19 cellular contexts compared by ENCODE assay signal in genomic region chr19:50696065-50696425, GRCh38. TPM values are rescaled to one million over a fixed set of nuclear protein-coding genes. Genes with fewer than 3 reads are reported as not detected.
"Had no signal": no experiment of that assay in that cellular context is flagged by ENCODE, and none has a peak within 500 bp of the region (broad histone marks: within the 10 kb centered on the region; RNA-seq: fewer than 3 reads in every experiment).

No MANE protein-coding gene starts in this region.

- DNase-seq: activated CD4-positive, alpha-beta T cell treated with anti-CD3 and anti-CD28 coated beads, Interleukin-2, amount 50 U/mL, for 1 hour; activated naive CD8-positive, alpha-beta T cell treated with anti-CD3 and anti-CD28 coated beads for 36 hours; dermis blood vessel endothelial cell; foreskin melanocyte; head of caudate nucleus; islet precursor cell; ovary; spleen had no signal

- FAIRE-seq: TTC549 had no signal

- H3K27ac ChIP-seq: epithelial cell of prostate, ovary, spleen had no signal

- H3K27me3 ChIP-seq: ovary had no signal

- ATAC-seq: activated CD4-positive, CD25-positive, alpha-beta regulatory T cell treated with anti-CD3 and anti-CD28 coated beads, Interleukin-2, amount 50 U/mL, for 24 hours; sciatic nerve had no signal

- H3K36me3 ChIP-seq: ovary, spleen had no signal

- H3K9me3 ChIP-seq: ovary, spleen had no signal

- H3K4me3 ChIP-seq: lung, ovary, spleen had no signal

RNA-seq across cellular contexts. Expression of gene SHANK1, which starts 23.6 kb away (rescaled TPM):
- total RNA-seq: activated CD8-positive, alpha-beta memory T cell treated with anti-CD3 and anti-CD28 coated beads for 36 hours; activated T-helper 1 cell treated with anti-CD3 and anti-CD28 coated beads, Interleukin-12 subunit alpha, Interleukin-12 subunit beta, Interleukin-2, Interleukin-4 antibody, amounts not matched to agents 30 ng/mL and 10 ng/mL and 1 ng/mL, durations not matched to agents 14 hours and 24 hours and 36 hours; T-helper 2 cell treated with Interferon-gamma antibody and Interleukin-4, amounts not matched to agents 100 ng/mL and 5 ng/mL, for 36 hours had no signal

RNA-seq across cellular contexts. Expression of gene C19orf81, which starts 46.8 kb away (rescaled TPM):
- total RNA-seq: activated T-helper 1 cell treated with anti-CD3 and anti-CD28 coated beads, Interleukin-12 subunit alpha, Interleukin-12 subunit beta, Interleukin-2, Interleukin-4 antibody, amounts not matched to agents 30 ng/mL and 10 ng/mL and 1 ng/mL, durations not matched to agents 14 hours and 24 hours and 36 hours; dermis blood vessel endothelial cell; fibroblast of lung; sciatic nerve; spleen; T-helper 2 cell treated with Interferon-gamma antibody and Interleukin-4, amounts not matched to agents 100 ng/mL and 5 ng/mL, for 36 hours; urinary bladder had no signal
- polyA plus RNA-seq: fibroblast of lung, ovary, spleen, thymus had no signal

RNA-seq across cellular contexts. Expression of gene SYT3, which starts 56.4 kb away (rescaled TPM):
- total RNA-seq: activated T-helper 1 cell treated with anti-CD3 and anti-CD28 coated beads, Interleukin-12 subunit alpha, Interleukin-12 subunit beta, Interleukin-2, Interleukin-4 antibody, amounts not matched to agents 30 ng/mL and 10 ng/mL and 1 ng/mL, durations not matched to agents 14 hours and 24 hours and 36 hours; fibroblast of lung; sciatic nerve; T-helper 2 cell treated with Interferon-gamma antibody and Interleukin-4, amounts not matched to agents 100 ng/mL and 5 ng/mL, for 36 hours had no signal
- polyA plus RNA-seq: fibroblast of lung had no signal
